ENCODE assay signal across 19 cellular contexts in genomic region chr1:28672971-28673370, GRCh38. TPM values are rescaled to one million over a fixed set of nuclear protein-coding genes. Genes with fewer than 3 reads are reported as not detected.
"Had no signal": no experiment of that assay in that cellular context is flagged by ENCODE, and none has a peak within 500 bp of the region (broad histone marks: within the 10 kb centered on the region; RNA-seq: fewer than 3 reads in every experiment).

No MANE protein-coding gene starts in this region.

RNA-seq across cellular contexts. Expression of gene RNU11, which starts 24.6 kb away (rescaled TPM):
- total RNA-seq: dermis microvascular lymphatic vessel endothelial cell, endodermal cell, esophagus mucosa, esophagus squamous epithelium, gastrocnemius medialis, glomerular endothelial cell, heart right ventricle, kidney epithelial cell, left cardiac atrium, left lung, left ventricle myocardium superior, lower leg skin, lower lobe of right lung, lung microvascular endothelial cell, mesenteric fat pad, mesothelial cell of epicardium, mucosa of descending colon, myocyte had no signal
- polyA plus RNA-seq: heart right ventricle, keratinocyte had no signal
